Comparison of ENCODE assay signal across 8 cellular contexts in the genomic region with DNA sequence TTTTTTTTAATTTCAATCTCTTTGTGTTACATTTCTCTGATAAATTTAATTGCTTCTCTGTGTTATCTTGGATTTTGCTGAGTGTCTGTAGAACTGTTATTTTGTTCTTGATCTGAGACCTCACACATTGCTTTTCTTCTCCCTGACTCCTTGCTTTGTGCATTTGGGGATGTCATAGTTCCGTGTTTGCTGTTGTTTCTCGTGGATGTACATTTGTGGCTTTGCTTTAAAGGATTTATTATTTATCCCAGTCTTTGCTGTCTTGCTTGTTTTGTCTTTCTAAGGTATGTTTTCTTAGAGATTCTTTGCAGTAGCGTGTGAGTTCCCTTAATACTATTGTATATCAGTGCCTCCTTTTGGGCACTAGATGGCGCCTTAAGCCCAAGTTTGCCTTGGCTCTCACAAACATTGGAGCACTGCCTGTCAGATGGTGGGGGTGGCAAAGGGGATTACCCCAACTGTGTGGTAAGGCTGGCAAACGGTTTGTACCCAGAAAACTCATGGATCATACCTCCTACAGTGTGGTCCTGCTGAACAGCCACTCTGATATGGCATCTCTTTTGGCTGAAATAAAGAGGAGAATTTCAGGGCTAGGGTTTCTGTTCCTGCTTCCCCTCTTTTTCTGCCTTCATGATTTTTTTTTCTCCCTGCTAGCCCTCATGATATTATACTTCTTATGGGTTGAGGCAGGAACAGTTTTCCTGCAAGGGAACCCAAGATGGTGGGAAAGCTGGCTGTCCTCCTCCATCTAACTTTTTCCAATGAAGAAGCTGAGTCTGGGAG.
DNase-seq lines count a peak whose midpoint lies in the region; ATAC-seq, FAIRE-seq and TF ChIP-seq lines count a peak whose summit lies in the region.

No MANE protein-coding gene starts in this region.

- H3K36me3 ChIP-seq in OCI-LY7 (ENCODE audit: insufficient read depth, low read length) (no peaks in the 10 kb centered on the region), neural progenitor cell (no peaks in the 10 kb centered on the region)

- H2AFZ ChIP-seq in OCI-LY7 (ENCODE audit: low read length) (peak overlapping the region; percentile 49; the same call in 1 of the 2 replicates), neural progenitor cell (replicated peaks) (peak overlapping the region; percentile 36)

- H3K4me3 ChIP-seq in OCI-LY7 (ENCODE audit: low read depth, low read length, poor library complexity, severe bottlenecking) (no peak overlapping the region), fibroblast of mammary gland (ENCODE audit: control insufficient read depth, low read depth, low read length) (no peak overlapping the region), neural progenitor cell (no peak overlapping the region)

- H3K27ac ChIP-seq in OCI-LY7 (ENCODE audit: low read depth, low read length, poor library complexity, severe bottlenecking) (no peak overlapping the region), neural progenitor cell (no peak overlapping the region)

- H3K36me3 Mint-ChIP-seq in activated T-cell treated with anti-CD3 and anti-CD28 coated beads, Interleukin-2, amount 50 U/mL, for 24 hours (ENCODE audit: low read depth): no peaks in the 10 kb centered on the region
- H3K36me3 Mint-ChIP-seq in neural progenitor cell: peaks cover 15% of the 10 kb centered on the region

- no peaks in the 10 kb centered on the region for H3K9me2 ChIP-seq in OCI-LY7 (ENCODE audit: insufficient read depth, low read length)

- H3K79me2 ChIP-seq in OCI-LY7 (ENCODE audit: insufficient read depth, low read depth, low read length): no peaks in the 10 kb centered on the region
- H3K79me2 ChIP-seq in neural progenitor cell (ENCODE audit: low read depth): no peaks in the 10 kb centered on the region

- H4K20me1 ChIP-seq in OCI-LY7 (ENCODE audit: insufficient read depth, low read length) (no peaks in the 10 kb centered on the region), neural progenitor cell (ENCODE audit: low read depth) (no peaks in the 10 kb centered on the region)

- no TSS peak for BruUV-seq in OCI-LY7 (replicated peaks; lab: Mats Ljungman, UMichigan)

- POLR2A ChIA-PET in OCI-LY7 (lab: Charles Lee): no interaction called here

- no peaks in the 10 kb centered on the region for H3K27me3 Mint-ChIP-seq in activated T-cell treated with anti-CD3 and anti-CD28 coated beads, Interleukin-2, amount 50 U/mL, for 24 hours
- H3K27me3 Mint-ChIP-seq in neural progenitor cell (ENCODE audit: insufficient read depth, low read depth): no peaks in the 10 kb centered on the region

- no peak overlapping the region for H3K4me3 Mint-ChIP-seq in activated T-cell treated with anti-CD3 and anti-CD28 coated beads, Interleukin-2, amount 50 U/mL, for 24 hours
- H3K4me3 Mint-ChIP-seq in neural progenitor cell: no peak overlapping the region

- CTCF ChIA-PET in OCI-LY7 (lab: Charles Lee; ENCODE audit: unreplicated experiment): no interaction called here

- no peaks in the 10 kb centered on the region for H3K9me3 Mint-ChIP-seq in activated T-cell treated with anti-CD3 and anti-CD28 coated beads, Interleukin-2, amount 50 U/mL, for 24 hours
- no peaks in the 10 kb centered on the region for H3K9me3 Mint-ChIP-seq in neural progenitor cell

- intact Hi-C loops in OCI-LY7 (cut with micrococcal nuclease; ENCODE audit: unreplicated experiment): loop anchor here (1.0 to 10.0 kb wide), 4 partner anchors 29 to 672 kb away; partner anchors contain the start of gene JADE1

- no peak overlapping the region for H3K9ac ChIP-seq in neural progenitor cell

- no peaks in the 10 kb centered on the region for H3K27me3 ChIP-seq in neural progenitor cell

- peak; percentile 99 for TF ChIP-seq CTCF in OCI-LY7 (conservative IDR thresholded peaks at IDR 0.05; ENCODE audit: low read length)
- TF ChIP-seq CTCF in fibroblast of mammary gland (conservative IDR thresholded peaks at IDR 0.05; ENCODE audit: control insufficient read depth, insufficient read depth, low read depth, low read length): peak; percentile 94
- peak; percentile 97 for TF ChIP-seq CTCF in neural progenitor cell (IDR thresholded peaks at IDR 0.05)

- H3K9me3 ChIP-seq in OCI-LY7 (ENCODE audit: low read length) (no peaks in the 10 kb centered on the region), neural progenitor cell (ENCODE audit: low read depth) (no peaks in the 10 kb centered on the region)

- H3K4me1 ChIP-seq in OCI-LY7 (ENCODE audit: insufficient read depth, low read length, poor library complexity, severe bottlenecking): no peaks in the 10 kb centered on the region
- no peaks in the 10 kb centered on the region for H3K4me1 ChIP-seq in neural progenitor cell

- H3K4me2 ChIP-seq in OCI-LY7 (ENCODE audit: low read length): no peak overlapping the region
- no peak overlapping the region for H3K4me2 ChIP-seq in neural progenitor cell

- peak; percentile 99 for ATAC-seq in GM21526 (IDR thresholded peaks at IDR 0.05; ENCODE audit: low FRiP score, unreplicated experiment)

- DNase-seq in DMS79 (lab: John Stamatoyannopoulos, UW): peak; percentile 5
- DNase-seq in HTR-8/SVneo (ENCODE audit: insufficient read length, low spot score): peak; percentile 59
- peak; percentile 77 for DNase-seq in OCI-LY7 (ENCODE audit: low spot score)
- peak; percentile 63 for DNase-seq in activated T-cell treated with anti-CD3 and anti-CD28 coated beads, Interleukin-2, amount 50 U/mL, for 24 hours
- DNase-seq in fibroblast of mammary gland (ENCODE audit: low read depth): peak; percentile 68
- peak; percentile 80 for DNase-seq in neural progenitor cell (ENCODE audit: low spot score)
- peak; percentile 86 for DNase-seq in superior temporal gyrus (ENCODE audit: extremely low spot score)

- peak; percentile 77 for FAIRE-seq in HTR-8/SVneo (lab: Jason Lieb, UNC)

- H3K27ac Mint-ChIP-seq in activated T-cell treated with anti-CD3 and anti-CD28 coated beads, Interleukin-2, amount 50 U/mL, for 24 hours: no peak overlapping the region
- no peak overlapping the region for H3K27ac Mint-ChIP-seq in neural progenitor cell

- H3K4me1 Mint-ChIP-seq in activated T-cell treated with anti-CD3 and anti-CD28 coated beads, Interleukin-2, amount 50 U/mL, for 24 hours (ENCODE audit: low read depth): peaks cover 5% of the 10 kb centered on the region
- H3K4me1 Mint-ChIP-seq in neural progenitor cell: no peaks in the 10 kb centered on the region

- no peaks in the 10 kb centered on the region for H3F3A ChIP-seq in neural progenitor cell (ENCODE audit: low read depth)

Comparison
In these comparisons a context has a peak if more than half of its experiments do, and no peak if none do; other contexts are left out.
1. DNase-seq: peak in every context shown above with its lines; median percentile 86 in superior temporal gyrus; 80 in neural progenitor cell; 77 in OCI-LY7; 68 in fibroblast of mammary gland; 63 in activated T-cell treated with anti-CD3 and anti-CD28 coated beads, Interleukin-2, amount 50 U/mL, for 24 hours; 59 in HTR-8/SVneo; 5 in DMS79.